9 cellular contexts compared by ENCODE assay signal in genomic region chr1:156495401-156496140, GRCh38. TPM values are rescaled to one million over a fixed set of nuclear protein-coding genes. Genes with fewer than 3 reads are reported as not detected.
DNase-seq lines count a peak whose midpoint lies in the region; ATAC-seq and TF ChIP-seq lines count a peak whose summit lies in the region.
"Had no signal": no experiment of that assay in that cellular context is flagged by ENCODE, and none has a peak within 500 bp of the region (broad histone marks: within the 10 kb centered on the region; RNA-seq: fewer than 3 reads in every experiment).

No MANE protein-coding gene starts in this region.

- peak overlapping the region; percentile 38 for H3K9ac ChIP-seq in MM.1S (ENCODE audit: low read length)

- H3K27me3 ChIP-seq in MM.1S (replicated peaks; ENCODE audit: insufficient read depth, low read length) = no peaks in the 10 kb centered on the region
- H3K27me3 ChIP-seq: SJSA1 had no signal

- H3F3A ChIP-seq in MM.1S (ENCODE audit: insufficient read depth, low read length) = peaks cover 89% of the 10 kb centered on the region

- DNase-seq in AG20443 (ENCODE audit: low spot score) (peak; percentile 38), MM.1S (no peak), endothelial cell (ENCODE audit: low spot score) (no peak), DMS153 (lab: John Stamatoyannopoulos, UW) (no peak), NCI-H2029 (lab: John Stamatoyannopoulos, UW) (no peak)
- no peak for DNase-seq in stimulated activated CD4-positive, alpha-beta T cell treated with anti-CD3 and anti-CD28 coated beads, Interleukin-4, amount 100 ng/mL, for 24 hours

- no peaks in the 10 kb centered on the region for H4K20me1 ChIP-seq in MM.1S (ENCODE audit: insufficient read depth, low read length)

- no peak for ATAC-seq in GM19324 (IDR thresholded peaks at IDR 0.05; ENCODE audit: low FRiP score, unreplicated experiment)

- H3K4me3 Mint-ChIP-seq in endothelial cell (ENCODE audit: unreplicated experiment) = peak overlapping the region; percentile 12
- H3K4me3 Mint-ChIP-seq in nephron = peak overlapping the region; percentile 41 to 66 (median 42)

- H3K4me3 ChIP-seq in MM.1S (ENCODE audit: low read length) = peak overlapping the region; percentile 23
- H3K4me3 ChIP-seq: SJSA1 had no signal

- H3K27me3 Mint-ChIP-seq in endothelial cell (ENCODE audit: unreplicated experiment) (peaks cover 16% of the 10 kb centered on the region), nephron (ENCODE audit: low read depth) (no peaks in the 10 kb centered on the region)

- TF ChIP-seq CTCF in MM.1S (IDR thresholded peaks at IDR 0.05; ENCODE audit: low read length) (no peak), endothelial cell (IDR thresholded peaks at IDR 0.05; ENCODE audit: unreplicated experiment) (no peak), nephron (IDR thresholded peaks at IDR 0.05; ENCODE audit: unreplicated experiment in 3 of 3) (no peak)

- H3K36me3 ChIP-seq in MM.1S (replicated peaks; ENCODE audit: insufficient read depth, low read length) = 0 out of 2 replicates have a peak, but pooled peaks cover 8% of the 10 kb centered on the region

- H3K27ac ChIP-seq in MM.1S (ENCODE audit: low read length) = peak overlapping the region; percentile 83
- H3K27ac ChIP-seq: SJSA1 had no signal

- H3K4me2 ChIP-seq in MM.1S (ENCODE audit: low read depth, low read length) = peak overlapping the region; percentile 90

- H3K36me3 Mint-ChIP-seq in endothelial cell (ENCODE audit: low read depth, unreplicated experiment) (peaks cover 15% of the 10 kb centered on the region), nephron (ENCODE audit: low read depth) (peaks cover 4% of the 10 kb centered on the region)

- no peaks in the 10 kb centered on the region for H3K9me3 Mint-ChIP-seq in endothelial cell (ENCODE audit: unreplicated experiment)
- H3K9me3 Mint-ChIP-seq in nephron = no peaks in the 10 kb centered on the region

- H3K4me1 Mint-ChIP-seq in endothelial cell (ENCODE audit: unreplicated experiment) (peaks cover 58% of the 10 kb centered on the region), nephron (peaks cover 85% of the 10 kb centered on the region)

- H3K9me2 ChIP-seq in MM.1S (replicated peaks; ENCODE audit: insufficient read depth, low read length) = no peaks in the 10 kb centered on the region

- no peaks in the 10 kb centered on the region for H3K9me3 ChIP-seq in MM.1S (replicated peaks; ENCODE audit: insufficient read depth, low read length)
- H3K9me3 ChIP-seq: SJSA1 had no signal

- no peak overlapping the region for H2AFZ ChIP-seq in MM.1S (ENCODE audit: low read length)

- peaks cover 98% of the 10 kb centered on the region for H3K79me2 ChIP-seq in MM.1S (ENCODE audit: low read length)

- peaks cover 75% of the 10 kb centered on the region for H3K4me1 ChIP-seq in MM.1S (ENCODE audit: low read length)

- no peak overlapping the region for H3K27ac Mint-ChIP-seq in endothelial cell (ENCODE audit: unreplicated experiment)
- H3K27ac Mint-ChIP-seq in nephron = peak overlapping the region in 2 of 3 experiments; percentile 53 to 81

RNA-seq across cellular contexts. Expression of gene MEF2D, which starts 5.0 kb away (rescaled TPM):
- total RNA-seq in endothelial cell (ENCODE audit: unreplicated experiment) = 45.2 TPM
